ENCODE assay signal across 8 cellular contexts in genomic region chr10:63266337-63267327, GRCh38.
A peak's percentile ranks its signal among the peaks of the same experiment; 100 is the strongest.
DNase-seq lines count a peak whose midpoint lies in the region; ATAC-seq, FAIRE-seq and TF ChIP-seq lines count a peak whose summit lies in the region.

No MANE protein-coding gene starts in this region.

- TF ChIP-seq RAD21 in IMR-90 (IDR thresholded peaks at IDR 0.05; ENCODE audit: low read length), result no peak

- H2AK9ac ChIP-seq in IMR-90 (replicated peaks; ENCODE audit: low read depth, low read length, poor library complexity), result no peak overlapping the region

- H3K4me3 ChIP-seq in BLaER1 treated with 17β-estradiol and CSF1 and Interleukin-3, amounts not matched to agents 10 nM and 100 nM, result peak overlapping the region; percentile 65 to 85 (median 78)
- H3K4me3 ChIP-seq in IMR-90 (ENCODE audit: insufficient read depth, low read depth, low read length) (peak overlapping the region; percentile 55), breast epithelium (peak overlapping the region; percentile 50 to 79 (median 60)), mesodermal cell (ENCODE audit: extremely low read depth, insufficient read depth, low read length, poor library complexity, severe bottlenecking) (peak overlapping the region; percentile 62)

- peak overlapping the region; percentile 83 for H2BK5ac ChIP-seq in IMR-90 (ENCODE audit: low read depth, low read length, poor library complexity, severe bottlenecking)

- dilution Hi-C loops in IMR-90 (cut with HindIII; ENCODE audit: low sequenced_read_pairs, unreplicated experiment), result no loop called here

- no peaks in the 10 kb centered on the region for H3K9me3 ChIP-seq in BLaER1 treated with 17β-estradiol and CSF1 and Interleukin-3, amounts not matched to agents 10 nM and 100 nM (replicated peaks in 1 of 11)
- no peaks in the 10 kb centered on the region for H3K9me3 ChIP-seq in IMR-90 (ENCODE audit: control insufficient read depth, insufficient read depth, low read length)
- no peaks in the 10 kb centered on the region for H3K9me3 ChIP-seq in breast epithelium
- no peaks in the 10 kb centered on the region for H3K9me3 ChIP-seq in mesodermal cell (ENCODE audit: control insufficient read depth, low read length)

- H3K14ac ChIP-seq in IMR-90 (replicated peaks; ENCODE audit: low read depth, low read length), result 0 out of 2 replicates have a peak overlapping the region, but pooled peaks have one; percentile 60

- H3K79me1 ChIP-seq in IMR-90 (ENCODE audit: low read depth in 1 of 2, low read length in 2 of 2), result peaks cover 0 to 31% of the 10 kb centered on the region in 2 experiments; a peak in 2 of 4 replicates

- no peak overlapping the region for H3K18ac ChIP-seq in IMR-90 (ENCODE audit: low read depth, low read length)

- intact Hi-C loops in IMR-90 (cut with micrococcal nuclease) (loop anchor here (2.0 to 5.0 kb wide), 2 partner anchors 50 to 256 kb away; partner anchors contain the start of gene REEP3), breast epithelium (cut with DNase I; ENCODE audit: low total_unique reads) (no loop called here)

- DNase-seq in IMR-90 (no peak), breast epithelium (ENCODE audit: low spot score in 2 of 2) (no peak), urothelium cell line (ENCODE audit: low spot score) (no peak), NCI-H345 treated with DMSO at 0.1 percent for 48 hours (lab: John Stamatoyannopoulos, UW; ENCODE audit: unreplicated experiment) (no peak), iPS-NIHi11 (ENCODE audit: low spot score) (no peak), AG08396 (ENCODE audit: low spot score) (no peak)

- POLR2A ChIA-PET in IMR-90 (lab: Charles Lee; ENCODE audit: unreplicated experiment), result no interaction called here

- no CpG with 5 or more reads among the region's 6 CpGs for WGBS in IMR-90 (ENCODE audit: extremely low coverage in 2 of 2, insufficient read length in 1 of 2), 2 experiments
- no CpG with 5 or more reads among the region's 6 CpGs for WGBS in mesodermal cell (ENCODE audit: insufficient coverage in 2 of 2), 2 experiments

- no peak overlapping the region for H2BK20ac ChIP-seq in IMR-90 (ENCODE audit: low read depth, low read length)

- no peak for TF ChIP-seq CTCF in IMR-90 (conservative IDR thresholded peaks at IDR 0.05; ENCODE audit: low read depth, low read length)
- no peak for TF ChIP-seq CTCF in breast epithelium (IDR thresholded peaks at IDR 0.05)

- ATAC-seq in IMR-90 (ENCODE audit: low read depth), result no peak

- no peak for FAIRE-seq in urothelium cell line (lab: Jason Lieb, UNC)

- BruUV-seq in IMR-90 (replicated peaks; lab: Mats Ljungman, UMichigan), result no TSS peak

- H3K9ac ChIP-seq in BLaER1 treated with 17β-estradiol and CSF1 and Interleukin-3, amounts not matched to agents 10 nM and 100 nM, result peak overlapping the region; percentile 86 to 97 (median 89)
- H3K9ac ChIP-seq in IMR-90 (ENCODE audit: low read depth, low read length), result peak overlapping the region; percentile 65

- H3K36me3 ChIP-seq in BLaER1 treated with 17β-estradiol and CSF1 and Interleukin-3, amounts not matched to agents 10 nM and 100 nM, result peaks cover 0 to 22% (median 0%) of the 10 kb centered on the region in 11 experiments; a peak in 7 of 22 replicates
- H3K36me3 ChIP-seq in IMR-90 (ENCODE audit: control insufficient read depth, insufficient read depth, low read length), result no peaks in the 10 kb centered on the region
- no peaks in the 10 kb centered on the region for H3K36me3 ChIP-seq in breast epithelium
- H3K36me3 ChIP-seq in mesodermal cell (ENCODE audit: control insufficient read depth, insufficient read depth, low read length), result peaks cover 8% of the 10 kb centered on the region

- H3K27ac ChIP-seq in BLaER1 treated with 17β-estradiol and CSF1 and Interleukin-3, amounts not matched to agents 10 nM and 100 nM, result peak overlapping the region; percentile 82 to 96 (median 89)
- H3K27ac ChIP-seq in IMR-90 (ENCODE audit: insufficient read depth, low read length) (peak overlapping the region; percentile 80; the same call in 1 of the 2 replicates), breast epithelium (peak overlapping the region; percentile 74 to 86), mesodermal cell (ENCODE audit: low read depth, low read length, severe bottlenecking) (peak overlapping the region; percentile 100)

- H3K4ac ChIP-seq in IMR-90 (ENCODE audit: low read depth, low read length), result no peak overlapping the region

- H4K5ac ChIP-seq in IMR-90 (ENCODE audit: low read depth, low read length), result no peak overlapping the region

- H3K56ac ChIP-seq in IMR-90 (ENCODE audit: extremely low read depth, insufficient read depth, low read length), result peak overlapping the region; percentile 21; the same call in 1 of the 2 replicates

- peaks cover 27 to 51% (median 43%) of the 10 kb centered on the region in 10 experiments for H3K4me1 ChIP-seq in BLaER1 treated with 17β-estradiol and CSF1 and Interleukin-3, amounts not matched to agents 10 nM and 100 nM
- H3K4me1 ChIP-seq in IMR-90 (ENCODE audit: control insufficient read depth, insufficient read depth, low read length) (peaks cover 4% of the 10 kb centered on the region; the same call in 1 of the 2 replicates), breast epithelium (no peaks in the 10 kb centered on the region), mesodermal cell (ENCODE audit: control insufficient read depth, insufficient read depth, low read length, poor library complexity, severe bottlenecking) (peaks cover 7% of the 10 kb centered on the region)

- no peak overlapping the region for H4K8ac ChIP-seq in IMR-90 (ENCODE audit: low read depth in 2 of 2, low read length in 2 of 2)

- no peak overlapping the region for H2BK15ac ChIP-seq in IMR-90 (ENCODE audit: low read depth, low read length)

- H4K91ac ChIP-seq in IMR-90 (ENCODE audit: insufficient read depth, low read depth, low read length), result no peak overlapping the region

- H2AFZ ChIP-seq in IMR-90 (replicated peaks; ENCODE audit: low read length, poor library complexity), result no peak overlapping the region

- peaks cover 0 to 27% (median 5%) of the 10 kb centered on the region in 11 experiments; a peak in 7 of 22 replicates for H4K20me1 ChIP-seq in BLaER1 treated with 17β-estradiol and CSF1 and Interleukin-3, amounts not matched to agents 10 nM and 100 nM
- H4K20me1 ChIP-seq in IMR-90 (ENCODE audit: insufficient read depth, low read length), result peaks cover 4% of the 10 kb centered on the region; the same call in 1 of the 2 replicates

- CTCF ChIA-PET in IMR-90 (lab: Yijun Ruan, JAX), result interaction anchor here (1.1 kb wide), 1 partner anchor 363 kb away, joined by 3 read pairs; no protein-coding TSS in a partner anchor

- in situ Hi-C loops in IMR-90 (cut with MboI; ENCODE audit: low sequenced_read_pairs), result no loop called here

- TF ChIP-seq POLR2A in IMR-90 (IDR thresholded peaks at IDR 0.05; ENCODE audit: low read depth, low read length), result no peak
- TF ChIP-seq POLR2A in breast epithelium (IDR thresholded peaks at IDR 0.05), result no peak

- H3K27me3 ChIP-seq in BLaER1 treated with 17β-estradiol and CSF1 and Interleukin-3, amounts not matched to agents 10 nM and 100 nM, result no peaks in the 10 kb centered on the region
- H3K27me3 ChIP-seq in IMR-90 (ENCODE audit: control insufficient read depth, insufficient read depth, low read length), result no peaks in the 10 kb centered on the region
- no peaks in the 10 kb centered on the region for H3K27me3 ChIP-seq in breast epithelium

- H2AK5ac ChIP-seq in IMR-90 (ENCODE audit: low read depth, low read length), result no peak overlapping the region

- peak overlapping the region; percentile 67; the same call in 1 of the 2 replicates for H3K23ac ChIP-seq in IMR-90 (ENCODE audit: low read depth, low read length)

- peak overlapping the region; percentile 31 to 96 (median 78); a peak in 19 of 22 replicates for H3K4me2 ChIP-seq in BLaER1 treated with 17β-estradiol and CSF1 and Interleukin-3, amounts not matched to agents 10 nM and 100 nM
- peak overlapping the region; percentile 58 for H3K4me2 ChIP-seq in IMR-90 (ENCODE audit: low read depth, low read length)

- peak overlapping the region; percentile 51 for H2BK120ac ChIP-seq in IMR-90 (ENCODE audit: low read depth, low read length)

- peaks cover 5% of the 10 kb centered on the region; the same call in 1 of the 2 replicates for H3K9me1 ChIP-seq in IMR-90 (ENCODE audit: insufficient read depth, low read length)

TF ChIP-seq in IMR-90, 13 proteins besides CTCF, POLR2A, EP300 and RAD21:
- no peak for TF ChIP-seq BHLHE40 (IDR thresholded peaks at IDR 0.05; ENCODE audit: low read depth, low read length)
- no peak for TF ChIP-seq NFE2L2 (IDR thresholded peaks at IDR 0.05; ENCODE audit: low read depth, low read length)
- TF ChIP-seq RCOR1 (IDR thresholded peaks at IDR 0.05; ENCODE audit: insufficient replicate concordance, low read length), result no peak
- TF ChIP-seq MXI1 (IDR thresholded peaks at IDR 0.05; ENCODE audit: borderline replicate concordance, low read depth, low read length), result no peak
- TF ChIP-seq MAFK (IDR thresholded peaks at IDR 0.05; ENCODE audit: low read depth, low read length), result no peak
- TF ChIP-seq CHD1 (IDR thresholded peaks at IDR 0.05; ENCODE audit: low read depth, low read length), result no peak
- no peak for TF ChIP-seq SMC3 (IDR thresholded peaks at IDR 0.05; ENCODE audit: low read depth, low read length)
- no peak for TF ChIP-seq CEBPB (IDR thresholded peaks at IDR 0.05; ENCODE audit: low read depth, low read length)
- no peak for TF ChIP-seq MAZ (IDR thresholded peaks at IDR 0.05; ENCODE audit: borderline replicate concordance, low read depth, low read length)
- TF ChIP-seq RFX5 (IDR thresholded peaks at IDR 0.05; ENCODE audit: low read depth, low read length), result no peak
- TF ChIP-seq FOS (IDR thresholded peaks at IDR 0.05; ENCODE audit: low read depth, low read length), result no peak
- TF ChIP-seq, protein P1, sequence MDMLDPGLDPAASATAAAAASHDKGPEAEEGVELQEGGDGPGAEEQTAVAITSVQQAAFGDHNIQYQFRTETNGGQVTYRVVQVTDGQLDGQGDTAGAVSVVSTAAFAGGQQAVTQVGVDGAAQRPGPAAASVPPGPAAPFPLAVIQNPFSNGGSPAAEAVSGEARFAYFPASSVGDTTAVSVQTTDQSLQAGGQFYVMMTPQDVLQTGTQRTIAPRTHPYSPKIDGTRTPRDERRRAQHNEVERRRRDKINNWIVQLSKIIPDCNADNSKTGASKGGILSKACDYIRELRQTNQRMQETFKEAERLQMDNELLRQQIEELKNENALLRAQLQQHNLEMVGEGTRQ (IDR thresholded peaks at IDR 0.05; ENCODE audit: low read depth, low read length), result no peak
